In the genomic region with DNA sequence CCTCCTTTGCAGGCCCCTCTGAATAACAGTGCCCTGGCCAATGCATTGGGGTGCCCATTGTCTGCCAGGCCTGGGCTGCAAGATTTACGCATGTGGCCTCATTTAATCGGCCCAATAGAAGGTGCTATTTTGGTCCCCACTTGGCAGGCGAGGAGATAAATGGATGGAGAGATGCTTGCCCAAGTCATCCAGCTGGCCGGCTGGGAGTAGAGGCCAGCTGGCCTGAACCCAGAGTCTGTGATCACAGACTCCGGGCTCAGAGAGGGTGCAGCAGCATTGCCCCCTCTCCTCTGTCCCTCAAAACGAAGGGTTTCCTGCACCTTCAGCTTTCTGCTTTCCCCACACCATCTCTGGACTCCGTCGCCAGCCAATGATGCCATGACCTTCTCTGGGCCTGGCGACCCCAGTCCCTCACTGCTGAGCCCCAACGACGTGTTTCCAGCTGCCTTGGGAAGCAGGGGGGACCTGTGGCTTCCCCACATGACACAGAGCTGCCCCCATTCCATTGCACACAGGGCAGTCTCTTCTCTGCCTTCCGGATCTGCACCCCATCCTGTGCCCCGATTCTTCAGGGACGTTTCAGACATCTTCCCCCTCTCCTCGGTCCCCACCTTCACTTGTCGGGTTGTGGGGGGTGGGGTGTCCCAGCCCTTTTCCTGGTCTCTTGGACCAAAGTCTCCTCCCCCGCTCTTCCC, we compare ENCODE assay signal across 18 cellular contexts. TPM values are rescaled to one million over a fixed set of nuclear protein-coding genes. Genes with fewer than 3 reads are reported as not detected.
DNase-seq lines count a peak whose midpoint lies in the region; ATAC-seq, FAIRE-seq and TF ChIP-seq lines count a peak whose summit lies in the region.
"Had no signal": no experiment of that assay in that cellular context is flagged by ENCODE, and none has a peak within 500 bp of the region (broad histone marks: within the 10 kb centered on the region; RNA-seq: fewer than 3 reads in every experiment).

No MANE protein-coding gene starts in this region.

- H3K4me2 ChIP-seq in H1 (ENCODE audit: insufficient read depth in 1 of 2, low read depth in 2 of 2, low read length in 2 of 2): no peak overlapping the region

- no peak overlapping the region for H2BK20ac ChIP-seq in H1 (ENCODE audit: low read length)

- H3K27ac ChIP-seq in H1 (ENCODE audit: low read depth, low read length): no peak overlapping the region
- H3K27ac ChIP-seq in ovary: no peak overlapping the region
- H3K27ac ChIP-seq: Peyer's patch, upper lobe of left lung had no signal

- CTCF ChIA-PET in H1 (lab: Charles Lee; ENCODE audit: partially characterized antibody): interaction anchor here (1.2 to 10.1 kb wide), 6 partner anchors 8 to 48 kb away, joined by 3 to 79 read pairs (median 10); a partner anchor contains a TSS

- H3K14ac ChIP-seq in H1 (ENCODE audit: insufficient read length): no peak overlapping the region

- no peak for DNase-seq in stimulated activated naive CD8-positive, alpha-beta T cell treated with anti-CD3 and anti-CD28 coated beads, Interleukin-15, amount 100 ng/mL, for 72 hours
- no peak for DNase-seq in stimulated activated naive CD8-positive, alpha-beta T cell treated with anti-CD3 and anti-CD28 coated beads, Interleukin-15, Interleukin-2, amounts not matched to agents 100 U/mL and 50 U/mL, for 24 hours
- no peak for DNase-seq in H1 (ENCODE audit: low read depth in 1 of 2, low spot score in 2 of 2)
- DNase-seq in neural crest cell (ENCODE audit: low read depth, low spot score): no peak
- DNase-seq in ovary: no peak
- DNase-seq in GM10266 (ENCODE audit: extremely low spot score): no peak
- DNase-seq in NCI-H526 treated with DMSO at 0.1 percent for 48 hours (lab: John Stamatoyannopoulos, UW): no peak
- DNase-seq: activated CD4-positive, alpha-beta T cell treated with anti-CD3 and anti-CD28 coated beads for 36 hours; activated T-cell treated with anti-CD3 and anti-CD28 coated beads, Interleukin-2, amount 50 U/mL, for 48 hours; DMS53; HFFc6; natural killer cell; Peyer's patch; upper lobe of left lung had no signal

- H2AFZ ChIP-seq in H1 (ENCODE audit: low read length): no peak overlapping the region

- H3K27me3 ChIP-seq in H1 (replicated peaks in 1 of 4; ENCODE audit: control insufficient read depth in 3 of 4, extremely low read depth in 1 of 4, insufficient read depth in 3 of 4, low read length in 3 of 4): peaks cover 0 to 2% (median 0%) of the 10 kb centered on the region in 4 experiments; a peak in 2 of 7 replicates
- H3K27me3 ChIP-seq in ovary: no peaks in the 10 kb centered on the region
- H3K27me3 ChIP-seq: Peyer's patch, upper lobe of left lung had no signal

- TF ChIP-seq CTCF in H1 (IDR thresholded peaks at IDR 0.05; ENCODE audit: control extremely low read depth in 1 of 3, insufficient read depth in 1 of 3, low read depth in 1 of 3, low read length in 3 of 3) (no peak), neural crest cell (conservative IDR thresholded peaks at IDR 0.05) (no peak), ovary (IDR thresholded peaks at IDR 0.05) (no peak), GM10266 (IDR thresholded peaks at IDR 0.05; ENCODE audit: control insufficient read depth, insufficient read depth, low read depth, missing control alignments) (no peak)

- H3K23ac ChIP-seq in H1 (ENCODE audit: insufficient read length): no peak overlapping the region

- H3K36me3 Mint-ChIP-seq in neural crest cell (ENCODE audit: low read depth): no peaks in the 10 kb centered on the region
- H3K36me3 Mint-ChIP-seq: natural killer cell had no signal

- H4K8ac ChIP-seq in H1 (ENCODE audit: extremely low read depth, insufficient read depth, low read length): peak overlapping the region; percentile 66; the same call in 1 of the 2 replicates

- H2BK120ac ChIP-seq in H1 (replicated peaks; ENCODE audit: low read depth, low read length): no peak overlapping the region

- no peak overlapping the region for H3K18ac ChIP-seq in H1 (ENCODE audit: extremely low read depth, low read length)

- H3K4me3 Mint-ChIP-seq in stimulated activated naive CD8-positive, alpha-beta T cell treated with anti-CD3 and anti-CD28 coated beads, Interleukin-15, amount 100 ng/mL, for 72 hours: no peak overlapping the region
- no peak overlapping the region for H3K4me3 Mint-ChIP-seq in neural crest cell
- H3K4me3 Mint-ChIP-seq: activated CD4-positive, alpha-beta T cell treated with anti-CD3 and anti-CD28 coated beads for 36 hours; HFFc6; natural killer cell; T-helper 1 cell treated with Interleukin-12 subunit alpha and Interleukin-12 subunit beta and Interleukin-4 antibody, amounts not matched to agents 30 μg/mL and 1 μg/mL, for 36 hours had no signal

- H3K56ac ChIP-seq in H1 (replicated peaks; ENCODE audit: insufficient read length, low read depth, low read length): no peak overlapping the region

- H3K4me3 ChIP-seq in H1 (ENCODE audit: extremely low read depth in 1 of 4, insufficient read depth in 2 of 4, low read depth in 3 of 4, low read length in 4 of 4) (no peak overlapping the region), ovary (no peak overlapping the region)
- H3K4me3 ChIP-seq: Peyer's patch, smooth muscle cell, upper lobe of left lung had no signal

- no peak for FAIRE-seq in H1 (lab: Jason Lieb, UNC)

- no peak overlapping the region for H2BK5ac ChIP-seq in H1 (ENCODE audit: low read depth, low read length)

- intact Hi-C loops in ovary (cut with DNase I): no loop called here

- H4K20me1 ChIP-seq in H1 (replicated peaks in 1 of 2; ENCODE audit: control insufficient read depth in 1 of 2, insufficient read depth in 2 of 2, low read length in 2 of 2): peaks cover 0 to 4% of the 10 kb centered on the region in 2 experiments

- H3K9me3 ChIP-seq in H1 (ENCODE audit: insufficient read depth in 2 of 2, low read depth in 1 of 2, low read length in 1 of 2): no peaks in the 10 kb centered on the region
- no peaks in the 10 kb centered on the region for H3K9me3 ChIP-seq in ovary
- H3K9me3 ChIP-seq: Peyer's patch, upper lobe of left lung had no signal

- peak overlapping the region; percentile 34 for H3K4ac ChIP-seq in H1 (replicated peaks; ENCODE audit: insufficient read length, low read depth, low read length)

- H3K4me1 ChIP-seq in H1 (replicated peaks in 1 of 4; ENCODE audit: control insufficient read depth in 3 of 4, insufficient read depth in 4 of 4, low read length in 3 of 4) (peaks cover 0 to 32% (median 26%) of the 10 kb centered on the region in 4 experiments; a peak in 6 of 7 replicates), ovary (ENCODE audit: insufficient read depth) (peaks cover 8% of the 10 kb centered on the region)

- POLR2A ChIA-PET in H1 (lab: Charles Lee; ENCODE audit: partially characterized antibody): interaction anchor here (1.0 to 1.7 kb wide), 2 partner anchors 8 to 14 kb away, joined by 3 to 6 read pairs; no protein-coding TSS in a partner anchor

- TF ChIP-seq POLR2A in H1 (IDR thresholded peaks at IDR 0.05; ENCODE audit: control extremely low read depth in 1 of 2, low read depth in 2 of 2, low read length in 2 of 2): no peak
- TF ChIP-seq POLR2A in ovary (IDR thresholded peaks at IDR 0.05): no peak

- ATAC-seq in stimulated activated naive CD8-positive, alpha-beta T cell treated with anti-CD3 and anti-CD28 coated beads, Interleukin-15, amount 100 ng/mL, for 72 hours: no peak
- no peak for ATAC-seq in stimulated activated naive CD8-positive, alpha-beta T cell treated with anti-CD3 and anti-CD28 coated beads, Interleukin-15, Interleukin-2, amounts not matched to agents 100 U/mL and 50 U/mL, for 24 hours
- no peak for ATAC-seq in HG02678 (IDR thresholded peaks at IDR 0.05; ENCODE audit: unreplicated experiment)
- ATAC-seq: activated CD4-positive, alpha-beta T cell treated with anti-CD3 and anti-CD28 coated beads for 36 hours; natural killer cell had no signal

- H3K79me2 ChIP-seq in H1 (ENCODE audit: control insufficient read depth in 1 of 2, insufficient read depth in 2 of 2, low read length in 2 of 2): no peaks in the 10 kb centered on the region

- peaks cover 27% of the 10 kb centered on the region for H3K27me3 Mint-ChIP-seq in stimulated activated naive CD8-positive, alpha-beta T cell treated with anti-CD3 and anti-CD28 coated beads, Interleukin-15, amount 100 ng/mL, for 72 hours
- no peaks in the 10 kb centered on the region for H3K27me3 Mint-ChIP-seq in neural crest cell (ENCODE audit: low read depth)

- H4K91ac ChIP-seq in H1 (replicated peaks; ENCODE audit: insufficient read length, low read length): no peak overlapping the region

- H4K5ac ChIP-seq in H1 (ENCODE audit: insufficient read length, low read depth, low read length): no peak overlapping the region

- H3K79me1 ChIP-seq in H1 (ENCODE audit: low read depth, low read length): no peaks in the 10 kb centered on the region

- no peak overlapping the region for H2BK15ac ChIP-seq in H1 (ENCODE audit: low read length)

- H3K27ac Mint-ChIP-seq in stimulated activated naive CD8-positive, alpha-beta T cell treated with anti-CD3 and anti-CD28 coated beads, Interleukin-15, amount 100 ng/mL, for 72 hours: peak overlapping the region; percentile 24 to 35
- H3K27ac Mint-ChIP-seq in neural crest cell (ENCODE audit: unreplicated experiment): peak overlapping the region; percentile 93
- H3K27ac Mint-ChIP-seq: activated CD4-positive, alpha-beta T cell treated with anti-CD3 and anti-CD28 coated beads for 36 hours; HFFc6; T-helper 1 cell treated with Interleukin-12 subunit alpha and Interleukin-12 subunit beta and Interleukin-4 antibody, amounts not matched to agents 30 μg/mL and 1 μg/mL, for 36 hours had no signal

- H2AK5ac ChIP-seq in H1 (ENCODE audit: low read depth, low read length): no peak overlapping the region

- no peak for TF ChIP-seq RAD21 in H1 (IDR thresholded peaks at IDR 0.05 in 1 of 2, conservative IDR thresholded peaks at IDR 0.05 in 1 of 2; ENCODE audit: low read depth in 2 of 2, low read length in 2 of 2)

- 88% methylated on average over 15 of the region's 17 CpGs; no CpG with 5 or more reads in 1 of the 2 experiments for WGBS in H1 (ENCODE audit: extremely low coverage in 1 of 2, insufficient coverage in 1 of 2, insufficient read length in 1 of 2, insufficient replicate concordance in 2 of 2, low coverage in 1 of 2, low lambda C conversion rate in 2 of 2, missing lambda C conversion rate in 1 of 2), 2 experiments
- 58 to 63% (median 62%) methylated on average over 17 of the region's 17 CpGs for WGBS in ovary, 3 donors

- peak overlapping the region; percentile 44; the same call in 1 of the 2 replicates for H2BK12ac ChIP-seq in H1 (ENCODE audit: low read depth, low read length)

- no peak overlapping the region for H3K9ac ChIP-seq in H1 (replicated peaks in 1 of 4; ENCODE audit: extremely low read depth in 1 of 4, low read depth in 3 of 4, low read length in 3 of 4)

- peaks cover 7% of the 10 kb centered on the region; the same call in 1 of the 2 replicates for H3K23me2 ChIP-seq in H1 (ENCODE audit: low read depth, low read length)

- H3K36me3 ChIP-seq in H1 (ENCODE audit: control insufficient read depth in 2 of 4, insufficient read depth in 4 of 4, low read length in 3 of 4) (no peaks in the 10 kb centered on the region), ovary (no peaks in the 10 kb centered on the region)
- H3K36me3 ChIP-seq: Peyer's patch, upper lobe of left lung had no signal

- peaks cover 63% of the 10 kb centered on the region for H3K4me1 Mint-ChIP-seq in stimulated activated naive CD8-positive, alpha-beta T cell treated with anti-CD3 and anti-CD28 coated beads, Interleukin-15, amount 100 ng/mL, for 72 hours
- peaks cover 73% of the 10 kb centered on the region for H3K4me1 Mint-ChIP-seq in neural crest cell

- no peak for TF ChIP-seq EP300 in H1 (IDR thresholded peaks at IDR 0.05; ENCODE audit: borderline replicate concordance in 1 of 2, low read depth in 2 of 2, low read length in 2 of 2)
- TF ChIP-seq EP300 in ovary (IDR thresholded peaks at IDR 0.05): no peak

- H3K9me3 Mint-ChIP-seq in stimulated activated naive CD8-positive, alpha-beta T cell treated with anti-CD3 and anti-CD28 coated beads, Interleukin-15, amount 100 ng/mL, for 72 hours: no peaks in the 10 kb centered on the region
- no peaks in the 10 kb centered on the region for H3K9me3 Mint-ChIP-seq in neural crest cell
- H3K9me3 Mint-ChIP-seq: HFFc6; natural killer cell; T-helper 1 cell treated with Interleukin-12 subunit alpha and Interleukin-12 subunit beta and Interleukin-4 antibody, amounts not matched to agents 30 μg/mL and 1 μg/mL, for 36 hours had no signal

RNA-seq across cellular contexts. Expression of a gene that starts 3.5 kb away (rescaled TPM):
- 0.78 and 1.3 TPM in 2 replicates for total RNA-seq in H1 (2021; fragmentation: NEBNext Ultra II Directional; extraction: Animal tissue kit (Norgen Biotek cat#: 25700))
- polyA plus RNA-seq in H1 (2011; rRNA removed) (2.6 and 2.9 TPM in 2 replicates), ovary (1 to 10 TPM; 6.9 to 9.1 TPM)
- 1.3 TPM for polyA plus RNA-seq in H1 (2011; cell fraction: cytosol; rRNA removed)
- 1.6 TPM for polyA plus RNA-seq in H1 (2011; cell fraction: nucleus; rRNA removed)
- 0.99 to 2.2 TPM (median 1.4 TPM) in 4 replicates for polyA plus RNA-seq in H1 (2012, experiment 1 of 2)
- 1.4 TPM for polyA plus RNA-seq in H1 (2012, experiment 2 of 2)
- polyA plus RNA-seq in H1 (2013, experiment 1 of 2): 2.8 TPM
- polyA plus RNA-seq in H1 (2013, experiment 2 of 2): 3.7 TPM
- polyA minus RNA-seq in H1 (2011; rRNA and poly(A)+ RNA removed): 1.2 and 1.7 TPM in 2 replicates
- 0.81 TPM for polyA minus RNA-seq in H1 (2011; cell fraction: cytosol; rRNA and poly(A)+ RNA removed)
- 3.1 TPM for polyA minus RNA-seq in H1 (2011; cell fraction: nucleus; rRNA and poly(A)+ RNA removed)
- total RNA-seq in neural crest cell (56.6 and 58.5 TPM in 2 replicates), ovary (10 to 100 TPM in 4 of 7 donors, 1 to 10 TPM in 3; 6.2 to 54.0 (median 20.4) TPM)

RNA-seq across cellular contexts. Expression of a gene that starts 43.2 kb away (rescaled TPM):
- total RNA-seq in H1 (2021; fragmentation: NEBNext Ultra II Directional; extraction: Animal tissue kit (Norgen Biotek cat#: 25700)): 0.15 and 0.28 TPM in 2 replicates
- polyA plus RNA-seq in H1 (2011; rRNA removed) (0.94 and 0.98 TPM in 2 replicates), ovary (1 to 10 TPM in 1 of 2 donors, under 1 TPM in 1; 0.88 to 1.2 TPM)
- polyA plus RNA-seq in H1 (2011; cell fraction: cytosol; rRNA removed): 1.00 TPM
- polyA plus RNA-seq in H1 (2011; cell fraction: nucleus; rRNA removed): 0.87 TPM
- 0.64 to 1.4 TPM (median 0.87 TPM) in 4 replicates for polyA plus RNA-seq in H1 (2012, experiment 1 of 2)
- 0.42 TPM for polyA plus RNA-seq in H1 (2012, experiment 2 of 2)
- 0.20 TPM for polyA plus RNA-seq in H1 (2013, experiment 1 of 2)
- polyA plus RNA-seq in H1 (2013, experiment 2 of 2): 0.52 TPM
- polyA minus RNA-seq in H1 (2011; rRNA and poly(A)+ RNA removed): 0.59 and 0.69 TPM in 2 replicates
- polyA minus RNA-seq in H1 (2011; cell fraction: cytosol; rRNA and poly(A)+ RNA removed): not detected
- polyA minus RNA-seq in H1 (2011; cell fraction: nucleus; rRNA and poly(A)+ RNA removed): 0.60 TPM
- total RNA-seq in neural crest cell (not detected in 2 replicates), ovary (1 to 10 TPM in 3 of 7 donors, under 1 TPM in 4; 0.40 to 1.7 (median 0.92) TPM)
- total RNA-seq: activated CD4-positive, alpha-beta T cell treated with anti-CD3 and anti-CD28 coated beads for 36 hours; HFFc6 had no signal
- polyA plus RNA-seq: AG04450, smooth muscle cell had no signal
